ENCODE assay signal across 2 cellular contexts in the genomic region with DNA sequence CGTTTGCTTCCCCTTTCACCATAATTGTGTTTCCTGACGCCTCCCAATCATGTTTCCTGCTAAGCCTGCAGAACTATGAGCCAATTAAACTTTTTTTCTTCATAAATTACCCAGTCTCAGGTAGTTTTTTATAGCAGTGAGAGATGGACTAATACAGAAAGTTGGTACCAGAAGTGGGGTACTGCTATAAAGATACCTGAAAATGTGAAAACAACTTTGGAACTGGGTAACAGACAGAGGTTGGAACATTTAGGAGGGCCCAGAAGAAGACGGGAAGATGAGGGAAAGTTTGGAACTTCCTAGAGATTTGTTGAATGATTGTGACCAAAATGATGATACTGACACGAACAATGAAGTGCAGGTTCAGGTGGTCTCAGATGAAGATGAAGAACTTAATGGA.
TF ChIP-seq lines count a peak whose summit lies in the region.

No MANE protein-coding gene starts in this region.

TF ChIP-seq in IMR-90, 13 proteins besides CTCF, POLR2A, EP300 and RAD21:
- TF ChIP-seq, protein P1, sequence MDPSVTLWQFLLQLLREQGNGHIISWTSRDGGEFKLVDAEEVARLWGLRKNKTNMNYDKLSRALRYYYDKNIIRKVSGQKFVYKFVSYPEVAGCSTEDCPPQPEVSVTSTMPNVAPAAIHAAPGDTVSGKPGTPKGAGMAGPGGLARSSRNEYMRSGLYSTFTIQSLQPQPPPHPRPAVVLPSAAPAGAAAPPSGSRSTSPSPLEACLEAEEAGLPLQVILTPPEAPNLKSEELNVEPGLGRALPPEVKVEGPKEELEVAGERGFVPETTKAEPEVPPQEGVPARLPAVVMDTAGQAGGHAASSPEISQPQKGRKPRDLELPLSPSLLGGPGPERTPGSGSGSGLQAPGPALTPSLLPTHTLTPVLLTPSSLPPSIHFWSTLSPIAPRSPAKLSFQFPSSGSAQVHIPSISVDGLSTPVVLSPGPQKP (IDR thresholded peaks at IDR 0.05; ENCODE audit: borderline replicate concordance, low read depth, low read length): no peak
- TF ChIP-seq RCOR1 (IDR thresholded peaks at IDR 0.05; ENCODE audit: insufficient replicate concordance, low read length) (no peak), BHLHE40 (IDR thresholded peaks at IDR 0.05; ENCODE audit: low read depth, low read length) (no peak), RFX5 (IDR thresholded peaks at IDR 0.05; ENCODE audit: low read depth, low read length) (no peak), FOS (IDR thresholded peaks at IDR 0.05; ENCODE audit: low read depth, low read length) (no peak), SMC3 (IDR thresholded peaks at IDR 0.05; ENCODE audit: low read depth, low read length) (no peak), MAZ (IDR thresholded peaks at IDR 0.05; ENCODE audit: borderline replicate concordance, low read depth, low read length) (no peak), MAFK (IDR thresholded peaks at IDR 0.05; ENCODE audit: low read depth, low read length) (no peak), NFE2L2 (IDR thresholded peaks at IDR 0.05; ENCODE audit: low read depth, low read length) (no peak), CEBPB (IDR thresholded peaks at IDR 0.05; ENCODE audit: low read depth, low read length) (no peak), CHD1 (IDR thresholded peaks at IDR 0.05; ENCODE audit: low read depth, low read length) (no peak)

TF ChIP-seq in K562, 482 proteins besides CTCF, POLR2A, EP300 and RAD21:
- TF ChIP-seq ZNF77 (CRISPR knock-in tag; IDR thresholded peaks at IDR 0.05) (no peak), ZNF707 (CRISPR knock-in tag; conservative IDR thresholded peaks at IDR 0.05) (peak; percentile 71; the same call in 1 of the 2 replicates)
